19 cellular contexts compared by ENCODE assay signal in the genomic region with DNA sequence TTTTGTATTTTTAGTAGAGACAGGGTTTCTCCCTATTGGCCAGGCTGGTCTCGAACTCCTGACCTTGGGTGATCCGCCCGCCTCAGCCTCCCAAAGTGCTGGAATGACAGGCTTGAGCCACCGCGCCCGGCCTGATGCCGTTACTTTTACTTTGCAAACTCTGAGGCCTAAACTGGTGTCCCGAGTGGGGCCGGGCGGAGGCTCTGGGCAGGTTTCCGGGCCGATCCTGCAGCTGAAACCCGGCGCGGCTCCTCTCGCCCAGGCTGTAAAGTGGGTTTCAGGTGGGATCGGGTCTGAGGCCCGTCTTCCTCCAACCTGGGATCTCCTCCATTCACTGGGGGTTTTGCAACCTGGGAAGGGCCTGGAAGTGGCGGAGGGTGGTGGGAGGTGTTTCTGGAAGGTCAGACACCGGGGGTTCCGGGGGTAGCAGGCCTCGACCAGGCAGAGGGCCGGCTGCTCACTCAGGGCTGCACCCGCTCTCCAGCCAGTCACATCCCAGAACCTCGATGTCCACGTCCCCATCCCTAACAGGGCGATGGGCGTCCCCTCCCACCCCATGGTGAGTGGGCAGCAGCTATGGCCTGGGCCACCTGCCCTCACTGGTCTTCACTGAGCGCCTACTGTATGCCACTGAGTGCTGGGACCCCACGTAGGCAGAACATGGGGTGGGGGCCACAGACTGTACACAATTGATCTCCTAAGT. TPM values are rescaled to one million over a fixed set of nuclear protein-coding genes. Genes with fewer than 3 reads are reported as not detected.
DNase-seq lines count a peak whose midpoint lies in the region; ATAC-seq, FAIRE-seq and TF ChIP-seq lines count a peak whose summit lies in the region.
"Had no signal": no experiment of that assay in that cellular context is flagged by ENCODE, and none has a peak within 500 bp of the region (broad histone marks: within the 10 kb centered on the region; RNA-seq: fewer than 3 reads in every experiment).

No MANE protein-coding gene starts in this region.

- no peaks in the 10 kb centered on the region for H3K9me3 ChIP-seq in RWPE2 (ENCODE audit: severe bottlenecking)
- H3K9me3 ChIP-seq in K562 (replicated peaks; ENCODE audit: control insufficient read depth, insufficient read depth, low read depth, low read length), result peaks cover 12% of the 10 kb centered on the region

- no peaks in the 10 kb centered on the region for H4K20me1 ChIP-seq in K562 (replicated peaks; ENCODE audit: control insufficient read depth, insufficient read depth, low read length)

- H3K4me3 ChIP-seq in RWPE2 (ENCODE audit: severe bottlenecking) (no peak overlapping the region), K562 (no peak overlapping the region)
- H3K4me3 ChIP-seq: BLaER1 treated with 17β-estradiol and CSF1 and Interleukin-3, amounts not matched to agents 10 nM and 100 nM; GM23338 had no signal

- H3K9ac ChIP-seq in K562 (ENCODE audit: insufficient read depth in 1 of 2, low read depth in 2 of 2, low read length in 2 of 2), result peak overlapping the region in 1 of 2 experiments; percentile 82; a peak in 2 of 4 replicates
- H3K9ac ChIP-seq: KMS-11 had no signal

- ATAC-seq in RWPE2 (ENCODE audit: low read depth), result no peak
- no peak for ATAC-seq in K562
- ATAC-seq in GM21390 (IDR thresholded peaks at IDR 0.05; ENCODE audit: unreplicated experiment), result no peak
- ATAC-seq: Panc1 had no signal

- 66% methylated on average over 27 of the region's 30 CpGs for WGBS in K562 (ENCODE audit: insufficient coverage, low coverage, missing lambda C conversion rate)

- TF ChIP-seq POLR2A in K562 (conservative IDR thresholded peaks at IDR 0.05), result no peak

- in situ Hi-C loops in K562 (cut with MboI), result no loop called here

- no peak overlapping the region for H2AFZ ChIP-seq in K562 (ENCODE audit: low read depth, low read length)
- H2AFZ ChIP-seq: GM23338 had no signal

- no peak for FAIRE-seq in K562 (lab: Jason Lieb, UNC)

- intact Hi-C loops in K562 (cut with micrococcal nuclease), result no loop called here

- H3K36me3 ChIP-seq in RWPE2 (ENCODE audit: low read depth), result peaks cover 17% of the 10 kb centered on the region
- peaks cover 73% of the 10 kb centered on the region; the same call in 2 of the 3 replicates for H3K36me3 ChIP-seq in K562 (ENCODE audit: control insufficient read depth, insufficient read depth, low read length)

- TF ChIP-seq RAD21 in K562 (CRISPR knock-in tag; conservative IDR thresholded peaks at IDR 0.05 in 1 of 2, IDR thresholded peaks at IDR 0.05 in 1 of 2), result no peak

- H3K4me1 ChIP-seq in RWPE2 (ENCODE audit: insufficient read depth, poor library complexity, severe bottlenecking) (peaks cover 6% of the 10 kb centered on the region), K562 (replicated peaks in 1 of 2; ENCODE audit: control insufficient read depth in 2 of 2, insufficient read depth in 2 of 2, low read length in 2 of 2) (peaks cover 38 to 67% of the 10 kb centered on the region in 2 experiments)

- peaks cover 16% of the 10 kb centered on the region for H3K36me3 Mint-ChIP-seq in osteocyte (ENCODE audit: unreplicated experiment)
- H3K36me3 Mint-ChIP-seq in activated CD4-positive, alpha-beta T cell treated with anti-CD3 and anti-CD28 coated beads, Interleukin-2, amount 10 ng/mL, durations not matched to agents 7 days and 5 days (ENCODE audit: low read depth), result peaks cover 27% of the 10 kb centered on the region

- H3K4me3 Mint-ChIP-seq in osteocyte (ENCODE audit: unreplicated experiment), result no peak overlapping the region
- no peak overlapping the region for H3K4me3 Mint-ChIP-seq in activated CD4-positive, alpha-beta T cell treated with anti-CD3 and anti-CD28 coated beads, Interleukin-2, amount 10 ng/mL, durations not matched to agents 7 days and 5 days
- H3K4me3 Mint-ChIP-seq: GM23338 had no signal

- no peaks in the 10 kb centered on the region for H3K9me1 ChIP-seq in K562 (ENCODE audit: control insufficient read depth, insufficient read depth, low read length)

- POLR2A ChIA-PET in K562 (lab: Yijun Ruan, JAX), result interaction anchor here (0.6 to 1.3 kb wide), 4 partner anchors 8 to 68 kb away, joined by 3 to 6 read pairs (median 4); no protein-coding TSS in a partner anchor
- POLR2A ChIA-PET in activated CD4-positive, alpha-beta T cell treated with anti-CD3 and anti-CD28 coated beads, Interleukin-2, amount 10 ng/mL, durations not matched to agents 7 days and 5 days (lab: Charles Lee), result no interaction called here

- no TSS peak for BruUV-seq in K562 (replicated peaks; lab: Mats Ljungman, UMichigan)

- H3K9me3 Mint-ChIP-seq in osteocyte (ENCODE audit: unreplicated experiment), result no peaks in the 10 kb centered on the region
- H3K9me3 Mint-ChIP-seq in activated CD4-positive, alpha-beta T cell treated with anti-CD3 and anti-CD28 coated beads, Interleukin-2, amount 10 ng/mL, durations not matched to agents 7 days and 5 days, result peaks cover 2% of the 10 kb centered on the region

- DNase-seq in RWPE2 (ENCODE audit: low spot score) (peak; percentile 45), K562 (ENCODE audit: extremely low read depth in 1 of 4, low spot score in 3 of 4) (no peak), osteocyte (ENCODE audit: extremely low spot score, unreplicated experiment) (no peak), GOT3 (lab: John Stamatoyannopoulos, UW) (no peak)
- DNase-seq in activated CD4-positive, alpha-beta T cell treated with anti-CD3 and anti-CD28 coated beads, Interleukin-2, amount 10 ng/mL, durations not matched to agents 7 days and 5 days, result no peak
- DNase-seq: DMS 273 treated with DMSO at 0.1 percent for 48 hours, NCI-H1105 treated with DMSO at 0.1 percent for 48 hours, NCI-H187, NCI-H446, NCI-H748 treated with DMSO at 0.1 percent for 48 hours, SHP77 treated with DMSO at 0.1 percent for 48 hours had no signal

- H3K27me3 Mint-ChIP-seq in osteocyte (ENCODE audit: unreplicated experiment), result no peaks in the 10 kb centered on the region
- H3K27me3 Mint-ChIP-seq in activated CD4-positive, alpha-beta T cell treated with anti-CD3 and anti-CD28 coated beads, Interleukin-2, amount 10 ng/mL, durations not matched to agents 7 days and 5 days, result no peaks in the 10 kb centered on the region

- H3K27ac ChIP-seq in RWPE2 (ENCODE audit: poor library complexity, severe bottlenecking), result no peak overlapping the region
- peak overlapping the region; percentile 9 for H3K27ac ChIP-seq in K562 (ENCODE audit: extremely low read depth, low read depth, low read length)
- H3K27ac ChIP-seq: HL-60, KMS-11 had no signal

- peaks cover 20% of the 10 kb centered on the region for H3K4me1 Mint-ChIP-seq in osteocyte (ENCODE audit: unreplicated experiment)
- peaks cover 17% of the 10 kb centered on the region for H3K4me1 Mint-ChIP-seq in activated CD4-positive, alpha-beta T cell treated with anti-CD3 and anti-CD28 coated beads, Interleukin-2, amount 10 ng/mL, durations not matched to agents 7 days and 5 days

- H3K4me2 ChIP-seq in K562 (ENCODE audit: insufficient read depth, low read length), result no peak overlapping the region
- H3K4me2 ChIP-seq: GM23338, KMS-11 had no signal

- CTCF ChIA-PET in K562 (lab: Yijun Ruan, JAX; ENCODE audit: low intra/inter-chr PET ratio), result no interaction called here
- CTCF ChIA-PET in activated CD4-positive, alpha-beta T cell treated with anti-CD3 and anti-CD28 coated beads, Interleukin-2, amount 10 ng/mL, durations not matched to agents 7 days and 5 days (lab: Charles Lee), result no interaction called here

- no peak for TF ChIP-seq CTCF in RWPE2 (IDR thresholded peaks at IDR 0.05; ENCODE audit: poor library complexity, severe bottlenecking)
- TF ChIP-seq CTCF in K562 (IDR thresholded peaks at IDR 0.05 in 2 of 3, conservative IDR thresholded peaks at IDR 0.05 in 1 of 3; ENCODE audit: insufficient read depth in 2 of 3, low read depth in 1 of 3, low read length in 3 of 3), result no peak
- no peak for TF ChIP-seq CTCF in osteocyte (IDR thresholded peaks at IDR 0.05)

- peak overlapping the region; percentile 24 for H3K27ac Mint-ChIP-seq in osteocyte (ENCODE audit: unreplicated experiment)
- H3K27ac Mint-ChIP-seq in activated CD4-positive, alpha-beta T cell treated with anti-CD3 and anti-CD28 coated beads, Interleukin-2, amount 10 ng/mL, durations not matched to agents 7 days and 5 days, result no peak overlapping the region
- H3K27ac Mint-ChIP-seq: GM23338 had no signal

- peaks cover 40% of the 10 kb centered on the region for H3K79me2 ChIP-seq in K562 (ENCODE audit: control insufficient read depth, insufficient read depth, low read length)

- H3K27me3 ChIP-seq in RWPE2 (ENCODE audit: insufficient read depth, poor library complexity, severe bottlenecking) (no peaks in the 10 kb centered on the region), K562 (ENCODE audit: control insufficient read depth in 2 of 2, insufficient read depth in 2 of 2, low read length in 2 of 2) (no peaks in the 10 kb centered on the region)
- H3K27me3 ChIP-seq: BLaER1 treated with 17β-estradiol and CSF1 and Interleukin-3, amounts not matched to agents 10 nM and 100 nM had no signal

- TF ChIP-seq EP300 in K562 (IDR thresholded peaks at IDR 0.05; ENCODE audit: low read length), result no peak

RNA-seq across cellular contexts. Expression of a gene that starts 21.3 kb away (rescaled TPM):
- 32.2 and 119 TPM in 2 replicates for total RNA-seq in K562 (2011; cell fraction: chromatin; rRNA removed; ENCODE audit: low replicate concordance)
- total RNA-seq in K562 (2011; cell fraction: nucleolus; rRNA removed), result 140 and 174 TPM in 2 replicates
- 50.0 and 55.1 TPM in 2 replicates for total RNA-seq in K562 (2011; cell fraction: nucleoplasm; rRNA removed)
- total RNA-seq in K562 (2014; rRNA removed) (181 and 210 TPM in 2 replicates), K562 (2014; rRNA removed; fragmentation: Illumina TruSeq; extraction: Trizol) (13.0 and 15.5 TPM in 2 replicates), K562 (2015; rRNA removed; fragmentation: Illumina TruSeq; extraction: Trizol) (37.6 and 45.0 TPM in 2 replicates), K562 (2021) (128 and 134 TPM in 2 replicates), osteocyte (60.2 and 61.2 TPM in 2 replicates)
- polyA plus RNA-seq in K562 (2011; rRNA removed) (30.1 and 47.8 TPM in 2 replicates), K562 (2014; fragmentation: Illumina TruSeq; extraction: Trizol) (16.3 and 52.9 TPM in 2 replicates), K562 (2014; fragmentation: Nextera tagmentation; extraction: Ambion mirVana) (1 to 10 TPM in 1 of 2 experiments, under 1 TPM in 1; 0.65 to 1.1 TPM), K562 (2014; rRNA removed) (106 and 130 TPM in 2 replicates)
- 62.1 and 244 TPM in 2 replicates for polyA plus RNA-seq in K562 (2011; cell fraction: cytosol; rRNA removed)
- polyA plus RNA-seq in K562 (2011; cell fraction: nucleus; rRNA removed), result 137 and 203 TPM in 2 replicates
- polyA plus RNA-seq in K562 (2012), result 73.6 and 92.2 TPM in 2 replicates
- polyA minus RNA-seq in K562 (2011; rRNA and poly(A)+ RNA removed), result 17.0 and 26.0 TPM in 2 replicates
- 90.0 and 91.8 TPM in 2 replicates for polyA minus RNA-seq in K562 (2011; cell fraction: cytosol; rRNA and poly(A)+ RNA removed)
- 52.1 and 52.4 TPM in 2 replicates for polyA minus RNA-seq in K562 (2011; cell fraction: nucleus; rRNA and poly(A)+ RNA removed)
- total RNA-seq in activated CD4-positive, alpha-beta T cell treated with anti-CD3 and anti-CD28 coated beads, Interleukin-2, amount 10 ng/mL, durations not matched to agents 7 days and 5 days, result 10 to 100 TPM; 39.2 to 49.2 TPM

RNA-seq across cellular contexts. Expression of a gene that starts 37.0 kb away (rescaled TPM):
- 89.0 and 254 TPM in 2 replicates for total RNA-seq in K562 (2011; cell fraction: chromatin; rRNA removed; ENCODE audit: low replicate concordance)
- total RNA-seq in K562 (2011; cell fraction: nucleolus; rRNA removed), result 180 and 206 TPM in 2 replicates
- 120 and 121 TPM in 2 replicates for total RNA-seq in K562 (2011; cell fraction: nucleoplasm; rRNA removed)
- total RNA-seq in K562 (2014; rRNA removed) (55.2 and 62.0 TPM in 2 replicates), K562 (2014; rRNA removed; fragmentation: Illumina TruSeq; extraction: Trizol) (14.8 and 16.4 TPM in 2 replicates), K562 (2015; rRNA removed; fragmentation: Illumina TruSeq; extraction: Trizol) (39.0 and 41.3 TPM in 2 replicates), K562 (2021) (97.2 and 118 TPM in 2 replicates), osteocyte (16.8 and 17.0 TPM in 2 replicates)
- polyA plus RNA-seq in K562 (2011; rRNA removed) (27.9 and 44.1 TPM in 2 replicates), K562 (2014; fragmentation: Illumina TruSeq; extraction: Trizol) (31.2 and 62.4 TPM in 2 replicates), K562 (2014; fragmentation: Nextera tagmentation; extraction: Ambion mirVana) (1 to 10 TPM; 1.4 to 2.0 TPM), K562 (2014; rRNA removed) (31.0 and 46.7 TPM in 2 replicates)
- 43.2 and 88.8 TPM in 2 replicates for polyA plus RNA-seq in K562 (2011; cell fraction: cytosol; rRNA removed)
- polyA plus RNA-seq in K562 (2011; cell fraction: nucleus; rRNA removed), result 58.8 and 128 TPM in 2 replicates
- polyA plus RNA-seq in K562 (2012), result 49.0 and 52.3 TPM in 2 replicates
- 36.2 and 53.3 TPM in 2 replicates for polyA minus RNA-seq in K562 (2011; rRNA and poly(A)+ RNA removed)
- 119 and 167 TPM in 2 replicates for polyA minus RNA-seq in K562 (2011; cell fraction: cytosol; rRNA and poly(A)+ RNA removed)
- polyA minus RNA-seq in K562 (2011; cell fraction: nucleus; rRNA and poly(A)+ RNA removed), result 45.8 and 47.4 TPM in 2 replicates
- 10 to 100 TPM; 25.8 to 28.4 TPM for total RNA-seq in activated CD4-positive, alpha-beta T cell treated with anti-CD3 and anti-CD28 coated beads, Interleukin-2, amount 10 ng/mL, durations not matched to agents 7 days and 5 days

RNA-seq across cellular contexts. Expression of a gene that starts 37.4 kb away (rescaled TPM):
- total RNA-seq in K562 (2011; cell fraction: chromatin; rRNA removed; ENCODE audit: low replicate concordance), result 0.32 and 0.88 TPM in 2 replicates
- total RNA-seq in K562 (2011; cell fraction: nucleolus; rRNA removed), result 1.3 and 2.9 TPM in 2 replicates
- 0.29 and 0.46 TPM in 2 replicates for total RNA-seq in K562 (2011; cell fraction: nucleoplasm; rRNA removed)
- total RNA-seq in K562 (2014; rRNA removed), result 0.95 TPM in 1 of 2 replicates, not detected in the other
- total RNA-seq in K562 (2014; rRNA removed; fragmentation: Illumina TruSeq; extraction: Trizol), result not detected in 2 replicates
- not detected in 2 replicates for total RNA-seq in K562 (2015; rRNA removed; fragmentation: Illumina TruSeq; extraction: Trizol)
- total RNA-seq in K562 (2021), result 0.51 TPM in 1 of 2 replicates, not detected in the other
- polyA plus RNA-seq in K562 (2011; rRNA removed), result 0.06 and 0.23 TPM in 2 replicates
- polyA plus RNA-seq in K562 (2011; cell fraction: cytosol; rRNA removed), result 0.31 and 0.53 TPM in 2 replicates
- polyA plus RNA-seq in K562 (2011; cell fraction: nucleus; rRNA removed), result 2.2 and 2.5 TPM in 2 replicates
- polyA plus RNA-seq in K562 (2012), result 0.12 and 0.51 TPM in 2 replicates
- polyA plus RNA-seq in K562 (2014; fragmentation: Illumina TruSeq; extraction: Trizol), result not detected in 2 replicates
- polyA plus RNA-seq in K562 (2014; fragmentation: Nextera tagmentation; extraction: Ambion mirVana), result not detected
- 0.15 and 0.19 TPM in 2 replicates for polyA plus RNA-seq in K562 (2014; rRNA removed)
- polyA minus RNA-seq in K562 (2011; rRNA and poly(A)+ RNA removed), result 0.06 TPM in 1 of 2 replicates, not detected in the other
- not detected in 2 replicates for polyA minus RNA-seq in K562 (2011; cell fraction: cytosol; rRNA and poly(A)+ RNA removed)
- polyA minus RNA-seq in K562 (2011; cell fraction: nucleus; rRNA and poly(A)+ RNA removed), result 0.40 and 1.4 TPM in 2 replicates
- total RNA-seq in osteocyte, result 0.46 TPM in 1 of 2 replicates, not detected in the other
- not detected for total RNA-seq in activated CD4-positive, alpha-beta T cell treated with anti-CD3 and anti-CD28 coated beads, Interleukin-2, amount 10 ng/mL, durations not matched to agents 7 days and 5 days
- total RNA-seq: Daoy, MCF 10A had no signal

RNA-seq across cellular contexts. Expression of a gene that starts 45.7 kb away (rescaled TPM):
- total RNA-seq in K562 (2011; cell fraction: chromatin; rRNA removed; ENCODE audit: low replicate concordance), result 13.9 and 50.0 TPM in 2 replicates
- 79.5 and 104 TPM in 2 replicates for total RNA-seq in K562 (2011; cell fraction: nucleolus; rRNA removed)
- total RNA-seq in K562 (2011; cell fraction: nucleoplasm; rRNA removed), result 29.6 and 30.1 TPM in 2 replicates
- total RNA-seq in K562 (2014; rRNA removed) (19.3 and 26.7 TPM in 2 replicates), K562 (2014; rRNA removed; fragmentation: Illumina TruSeq; extraction: Trizol) (0.80 and 1.1 TPM in 2 replicates), K562 (2015; rRNA removed; fragmentation: Illumina TruSeq; extraction: Trizol) (2.0 and 2.7 TPM in 2 replicates), K562 (2021) (36.2 and 39.4 TPM in 2 replicates), osteocyte (0.47 and 1.7 TPM in 2 replicates)
- polyA plus RNA-seq in K562 (2011; rRNA removed) (2.8 and 6.3 TPM in 2 replicates), K562 (2014; fragmentation: Illumina TruSeq; extraction: Trizol) (0.37 and 2.7 TPM in 2 replicates), K562 (2014; fragmentation: Nextera tagmentation; extraction: Ambion mirVana) (under 1 TPM; 0.55 to 0.75 TPM), K562 (2014; rRNA removed) (17.3 and 26.8 TPM in 2 replicates)
- polyA plus RNA-seq in K562 (2011; cell fraction: cytosol; rRNA removed), result 4.3 and 59.2 TPM in 2 replicates
- 36.4 and 172 TPM in 2 replicates for polyA plus RNA-seq in K562 (2011; cell fraction: nucleus; rRNA removed)
- 6.9 and 23.9 TPM in 2 replicates for polyA plus RNA-seq in K562 (2012)
- polyA minus RNA-seq in K562 (2011; rRNA and poly(A)+ RNA removed), result 0.30 and 1.8 TPM in 2 replicates
- 5.8 and 14.1 TPM in 2 replicates for polyA minus RNA-seq in K562 (2011; cell fraction: cytosol; rRNA and poly(A)+ RNA removed)
- 5.8 and 22.6 TPM in 2 replicates for polyA minus RNA-seq in K562 (2011; cell fraction: nucleus; rRNA and poly(A)+ RNA removed)
- total RNA-seq in activated CD4-positive, alpha-beta T cell treated with anti-CD3 and anti-CD28 coated beads, Interleukin-2, amount 10 ng/mL, durations not matched to agents 7 days and 5 days, result 1 to 10 TPM in 1 of 2 experiments, under 1 TPM in 1; 0.72 to 1.1 TPM
- total RNA-seq: Daoy, MCF 10A had no signal

RNA-seq across cellular contexts. Expression of a gene that starts 49.8 kb away (rescaled TPM):
- 66.6 and 166 TPM in 2 replicates for total RNA-seq in K562 (2011; cell fraction: chromatin; rRNA removed; ENCODE audit: low replicate concordance)
- total RNA-seq in K562 (2011; cell fraction: nucleolus; rRNA removed), result 109 and 113 TPM in 2 replicates
- total RNA-seq in K562 (2011; cell fraction: nucleoplasm; rRNA removed), result 92.6 and 119 TPM in 2 replicates
- 63.2 and 75.6 TPM in 2 replicates for total RNA-seq in K562 (2014; rRNA removed)
- 21.4 and 26.2 TPM in 2 replicates for total RNA-seq in K562 (2014; rRNA removed; fragmentation: Illumina TruSeq; extraction: Trizol)
- total RNA-seq in K562 (2015; rRNA removed; fragmentation: Illumina TruSeq; extraction: Trizol), result 44.6 and 46.1 TPM in 2 replicates
- total RNA-seq in K562 (2021), result 133 and 138 TPM in 2 replicates
- polyA plus RNA-seq in K562 (2011; rRNA removed), result 59.0 and 93.9 TPM in 2 replicates
- 105 and 207 TPM in 2 replicates for polyA plus RNA-seq in K562 (2011; cell fraction: cytosol; rRNA removed)
- 149 and 223 TPM in 2 replicates for polyA plus RNA-seq in K562 (2011; cell fraction: nucleus; rRNA removed)
- 85.0 and 165 TPM in 2 replicates for polyA plus RNA-seq in K562 (2012)
- polyA plus RNA-seq in K562 (2014; fragmentation: Illumina TruSeq; extraction: Trizol), result 87.6 and 109 TPM in 2 replicates
- polyA plus RNA-seq in K562 (2014; fragmentation: Nextera tagmentation; extraction: Ambion mirVana), result 1 to 10 TPM; 3.2 to 5.6 TPM
- 140 and 154 TPM in 2 replicates for polyA plus RNA-seq in K562 (2014; rRNA removed)
- polyA minus RNA-seq in K562 (2011; rRNA and poly(A)+ RNA removed), result 11.6 and 16.6 TPM in 2 replicates
- 30.8 and 60.9 TPM in 2 replicates for polyA minus RNA-seq in K562 (2011; cell fraction: cytosol; rRNA and poly(A)+ RNA removed)
- 22.8 and 25.2 TPM in 2 replicates for polyA minus RNA-seq in K562 (2011; cell fraction: nucleus; rRNA and poly(A)+ RNA removed)
- 61.1 and 63.5 TPM in 2 replicates for total RNA-seq in osteocyte
- total RNA-seq in activated CD4-positive, alpha-beta T cell treated with anti-CD3 and anti-CD28 coated beads, Interleukin-2, amount 10 ng/mL, durations not matched to agents 7 days and 5 days, result 100 to 1,000 TPM; 120 to 121 TPM
